In genomic region chr4:26214994-26215393, GRCh38 we compare ENCODE assay signal across 35 cellular contexts.
"Had no signal": no experiment of that assay in that cellular context is flagged by ENCODE, and none has a peak within 500 bp of the region (broad histone marks: within the 10 kb centered on the region; RNA-seq: fewer than 3 reads in every experiment).

No MANE protein-coding gene starts in this region.

- H3K36me3 ChIP-seq: MG63 had no signal

- DNase-seq: Karpas-422, Kasumi-1, KG1, MG63, MM.1S, MV-4-11, NCI-H1048, NCI-H1092, NCI-H1092 treated with DMSO at 0.1 percent for 48 hours, NCI-H1105, NCI-H1105 treated with DMSO at 0.1 percent for 48 hours, NCI-H1417, NCI-H1417 treated with DMSO at 0.1 percent for 48 hours, NCI-H1436, NCI-H1436 treated with DMSO at 0.1 percent for 48 hours, NCI-H146, NCI-H1694, NCI-H1694 treated with DMSO at 0.1 percent for 48 hours, NCI-H187, NCI-H187 treated with DMSO at 0.1 percent for 48 hours, NCI-H1930, NCI-H2029, NCI-H2029 treated with DMSO at 0.1 percent for 48 hours, NCI-H2081, NCI-H2081 treated with DMSO at 0.1 percent for 48 hours, NCI-H2107, NCI-H2171, NCI-H2171 treated with DMSO at 0.1 percent for 48 hours, NCI-H2227 treated with DMSO at 0.1 percent for 48 hours, NCI-H226, NCI-H345, NCI-H446, NCI-H446 treated with DMSO at 0.1 percent for 48 hours, NCI-H510A had no signal

- H3K9ac ChIP-seq: KMS-11 had no signal

- H3K27me3 ChIP-seq: MG63 had no signal

- H3K4me2 ChIP-seq: KMS-11 had no signal

- H3K9me3 ChIP-seq: MG63 had no signal

- H3K4me3 ChIP-seq: MG63 had no signal

- H3K27ac ChIP-seq: KMS-11 had no signal
